1 cellular context compared by ENCODE assay signal in the genomic region with DNA sequence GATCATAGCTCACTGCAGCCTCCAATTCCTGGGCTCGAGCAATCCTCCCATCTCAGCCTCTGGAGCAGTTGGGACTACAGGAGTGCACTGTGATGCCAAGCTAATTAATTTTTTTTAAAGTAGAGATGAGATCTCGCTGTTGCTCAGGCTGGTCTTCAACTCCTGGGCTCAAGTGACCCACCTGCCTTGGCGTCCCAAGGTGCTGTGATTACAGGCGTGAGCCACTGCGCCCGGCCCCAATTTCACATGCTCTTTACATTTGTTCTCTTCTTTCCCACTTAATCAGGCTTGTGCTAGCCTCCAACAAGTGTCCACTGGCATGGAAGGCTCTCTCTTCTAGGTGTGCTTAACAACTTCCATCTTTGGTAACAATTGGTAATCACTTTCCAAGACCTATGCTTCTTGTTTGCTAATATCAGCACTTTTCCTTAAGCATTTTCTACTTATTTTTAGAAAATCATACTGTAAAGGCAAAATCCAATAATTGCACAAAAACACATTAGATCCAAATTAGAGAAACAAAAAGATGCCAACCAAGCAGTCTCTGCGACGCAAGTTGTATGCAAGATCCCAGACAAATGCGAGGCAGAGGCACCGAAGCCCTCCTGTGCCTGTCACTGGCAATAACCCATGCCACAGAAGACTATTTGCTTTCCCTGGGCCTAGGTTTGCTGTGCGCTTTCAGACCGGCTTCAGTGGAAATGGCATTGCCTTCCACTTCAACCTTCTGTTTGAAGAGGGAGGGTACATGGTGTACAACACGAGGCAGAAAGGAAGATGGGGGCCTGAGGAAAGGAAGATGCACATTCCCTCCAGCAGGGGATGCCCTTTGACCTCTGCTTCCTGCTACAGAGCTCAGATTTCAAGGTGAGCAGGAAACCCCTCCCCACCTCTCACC.
TF ChIP-seq lines count a peak whose summit lies in the region.

No MANE protein-coding gene starts in this region.

TF ChIP-seq in HEK293, 187 proteins besides CTCF, POLR2A, EP300 and RAD21 (continued from another document):
- TF ChIP-seq, protein P1, sequence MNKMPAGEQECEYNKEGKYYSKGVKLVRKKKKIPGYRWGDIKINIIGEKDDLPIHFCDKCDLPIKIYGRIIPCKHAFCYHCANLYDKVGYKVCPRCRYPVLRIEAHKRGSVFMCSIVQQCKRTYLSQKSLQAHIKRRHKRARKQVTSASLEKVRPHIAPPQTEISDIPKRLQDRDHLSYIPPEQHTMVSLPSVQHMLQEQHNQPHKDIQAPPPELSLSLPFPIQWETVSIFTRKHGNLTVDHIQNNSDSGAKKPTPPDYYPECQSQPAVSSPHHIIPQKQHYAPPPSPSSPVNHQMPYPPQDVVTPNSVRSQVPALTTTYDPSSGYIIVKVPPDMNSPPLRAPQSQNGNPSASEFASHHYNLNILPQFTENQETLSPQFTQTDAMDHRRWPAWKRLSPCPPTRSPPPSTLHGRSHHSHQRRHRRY (tag by site-specific recombination; IDR thresholded peaks at IDR 0.05): no peak
- no peak for TF ChIP-seq ZFP3 (tag by site-specific recombination; IDR thresholded peaks at IDR 0.05; ENCODE audit: low read depth)
- no peak for TF ChIP-seq ZNF670 (tag by site-specific recombination; IDR thresholded peaks at IDR 0.05; ENCODE audit: low read depth)
- TF ChIP-seq ZNF843 (tag by site-specific recombination; IDR thresholded peaks at IDR 0.05): no peak
- TF ChIP-seq, protein P2, sequence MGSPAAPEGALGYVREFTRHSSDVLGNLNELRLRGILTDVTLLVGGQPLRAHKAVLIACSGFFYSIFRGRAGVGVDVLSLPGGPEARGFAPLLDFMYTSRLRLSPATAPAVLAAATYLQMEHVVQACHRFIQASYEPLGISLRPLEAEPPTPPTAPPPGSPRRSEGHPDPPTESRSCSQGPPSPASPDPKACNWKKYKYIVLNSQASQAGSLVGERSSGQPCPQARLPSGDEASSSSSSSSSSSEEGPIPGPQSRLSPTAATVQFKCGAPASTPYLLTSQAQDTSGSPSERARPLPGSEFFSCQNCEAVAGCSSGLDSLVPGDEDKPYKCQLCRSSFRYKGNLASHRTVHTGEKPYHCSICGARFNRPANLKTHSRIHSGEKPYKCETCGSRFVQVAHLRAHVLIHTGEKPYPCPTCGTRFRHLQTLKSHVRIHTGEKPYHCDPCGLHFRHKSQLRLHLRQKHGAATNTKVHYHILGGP (tag by site-specific recombination; IDR thresholded peaks at IDR 0.05): no peak
- TF ChIP-seq, protein P3, sequence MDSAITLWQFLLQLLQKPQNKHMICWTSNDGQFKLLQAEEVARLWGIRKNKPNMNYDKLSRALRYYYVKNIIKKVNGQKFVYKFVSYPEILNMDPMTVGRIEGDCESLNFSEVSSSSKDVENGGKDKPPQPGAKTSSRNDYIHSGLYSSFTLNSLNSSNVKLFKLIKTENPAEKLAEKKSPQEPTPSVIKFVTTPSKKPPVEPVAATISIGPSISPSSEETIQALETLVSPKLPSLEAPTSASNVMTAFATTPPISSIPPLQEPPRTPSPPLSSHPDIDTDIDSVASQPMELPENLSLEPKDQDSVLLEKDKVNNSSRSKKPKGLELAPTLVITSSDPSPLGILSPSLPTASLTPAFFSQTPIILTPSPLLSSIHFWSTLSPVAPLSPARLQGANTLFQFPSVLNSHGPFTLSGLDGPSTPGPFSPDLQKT (IDR thresholded peaks at IDR 0.05; ENCODE audit: borderline replicate concordance, low read depth, low read length): no peak
- TF ChIP-seq, protein P4, sequence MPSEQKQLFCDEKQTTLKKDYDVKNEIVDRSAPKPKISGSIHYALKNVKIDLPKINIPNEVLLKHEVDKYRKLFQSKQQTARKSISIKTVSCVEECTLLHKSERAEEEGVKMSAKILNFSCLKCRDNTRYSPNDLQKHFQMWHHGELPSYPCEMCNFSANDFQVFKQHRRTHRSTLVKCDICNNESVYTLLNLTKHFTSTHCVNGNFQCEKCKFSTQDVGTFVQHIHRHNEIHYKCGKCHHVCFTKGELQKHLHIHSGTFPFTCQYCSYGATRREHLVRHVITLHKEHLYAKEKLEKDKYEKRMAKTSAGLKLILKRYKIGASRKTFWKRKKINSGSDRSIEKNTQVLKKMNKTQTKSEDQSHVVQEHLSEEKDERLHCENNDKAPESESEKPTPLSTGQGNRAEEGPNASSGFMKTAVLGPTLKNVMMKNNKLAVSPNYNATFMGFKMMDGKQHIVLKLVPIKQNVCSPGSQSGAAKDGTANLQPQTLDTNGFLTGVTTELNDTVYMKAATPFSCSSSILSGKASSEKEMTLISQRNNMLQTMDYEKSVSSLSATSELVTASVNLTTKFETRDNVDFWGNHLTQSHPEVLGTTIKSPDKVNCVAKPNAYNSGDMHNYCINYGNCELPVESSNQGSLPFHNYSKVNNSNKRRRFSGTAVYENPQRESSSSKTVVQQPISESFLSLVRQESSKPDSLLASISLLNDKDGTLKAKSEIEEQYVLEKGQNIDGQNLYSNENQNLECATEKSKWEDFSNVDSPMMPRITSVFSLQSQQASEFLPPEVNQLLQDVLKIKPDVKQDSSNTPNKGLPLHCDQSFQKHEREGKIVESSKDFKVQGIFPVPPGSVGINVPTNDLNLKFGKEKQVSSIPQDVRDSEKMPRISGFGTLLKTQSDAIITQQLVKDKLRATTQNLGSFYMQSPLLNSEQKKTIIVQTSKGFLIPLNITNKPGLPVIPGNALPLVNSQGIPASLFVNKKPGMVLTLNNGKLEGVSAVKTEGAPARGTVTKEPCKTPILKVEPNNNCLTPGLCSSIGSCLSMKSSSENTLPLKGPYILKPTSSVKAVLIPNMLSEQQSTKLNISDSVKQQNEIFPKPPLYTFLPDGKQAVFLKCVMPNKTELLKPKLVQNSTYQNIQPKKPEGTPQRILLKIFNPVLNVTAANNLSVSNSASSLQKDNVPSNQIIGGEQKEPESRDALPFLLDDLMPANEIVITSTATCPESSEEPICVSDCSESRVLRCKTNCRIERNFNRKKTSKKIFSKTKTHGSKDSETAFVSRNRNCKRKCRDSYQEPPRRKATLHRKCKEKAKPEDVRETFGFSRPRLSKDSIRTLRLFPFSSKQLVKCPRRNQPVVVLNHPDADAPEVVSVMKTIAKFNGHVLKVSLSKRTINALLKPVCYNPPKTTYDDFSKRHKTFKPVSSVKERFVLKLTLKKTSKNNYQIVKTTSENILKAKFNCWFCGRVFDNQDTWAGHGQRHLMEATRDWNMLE (tag by site-specific recombination; conservative IDR thresholded peaks at IDR 0.05; ENCODE audit: low read depth): no peak
- no peak for TF ChIP-seq ZNF785 (tag by site-specific recombination; IDR thresholded peaks at IDR 0.05)
